ENCODE assay signal across 16 cellular contexts in the genomic region with DNA sequence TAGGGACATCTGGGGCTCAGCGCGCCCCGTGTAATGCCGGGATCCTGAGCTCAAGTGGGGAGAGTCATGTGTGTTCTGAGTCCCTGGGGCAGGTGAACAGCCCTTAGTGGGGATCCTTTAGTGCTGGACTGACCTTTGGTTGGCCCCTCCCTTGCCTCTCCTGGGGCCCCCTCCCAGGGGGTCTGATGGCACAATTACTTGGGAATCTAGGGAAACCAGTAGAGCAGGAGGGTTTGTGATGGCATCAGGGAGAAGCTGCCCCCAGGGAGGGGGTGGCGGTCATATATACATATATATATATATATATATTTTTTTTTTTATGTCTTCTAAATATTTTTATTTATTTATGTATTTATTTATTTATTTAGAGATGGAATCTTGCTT. TPM values are rescaled to one million over a fixed set of nuclear protein-coding genes. Genes with fewer than 3 reads are reported as not detected.
DNase-seq lines count a peak whose midpoint lies in the region; ATAC-seq and TF ChIP-seq lines count a peak whose summit lies in the region.
"Had no signal": no experiment of that assay in that cellular context is flagged by ENCODE, and none has a peak within 500 bp of the region (broad histone marks: within the 10 kb centered on the region; RNA-seq: fewer than 3 reads in every experiment).

A gene with protein sequence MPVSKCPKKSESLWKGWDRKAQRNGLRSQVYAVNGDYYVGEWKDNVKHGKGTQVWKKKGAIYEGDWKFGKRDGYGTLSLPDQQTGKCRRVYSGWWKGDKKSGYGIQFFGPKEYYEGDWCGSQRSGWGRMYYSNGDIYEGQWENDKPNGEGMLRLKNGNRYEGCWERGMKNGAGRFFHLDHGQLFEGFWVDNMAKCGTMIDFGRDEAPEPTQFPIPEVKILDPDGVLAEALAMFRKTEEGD (minus strand): TSS at position 130 of the 384 bp plus-strand sequence. CDS start 171 bp downstream, outside the sequence.

- H3K4me1 Mint-ChIP-seq in activated T-cell treated with anti-CD3 and anti-CD28 coated beads, Interleukin-2, amount 50 U/mL, for 24 hours (ENCODE audit: low read depth): peaks cover 52% of the 10 kb centered on the region
- H3K4me1 Mint-ChIP-seq in activated T-cell treated with anti-CD3 and anti-CD28 coated beads, Interleukin-2, amount 50 U/mL, for 4 hours (ENCODE audit: low read depth): peaks cover 52% of the 10 kb centered on the region
- peaks cover 52% of the 10 kb centered on the region for H3K4me1 Mint-ChIP-seq in central memory CD8-positive, alpha-beta T cell
- H3K4me1 Mint-ChIP-seq in progenitor cell of endocrine pancreas (ENCODE audit: low read depth): peaks cover 5% of the 10 kb centered on the region

- TF ChIP-seq EP300 in Ishikawa (IDR thresholded peaks at IDR 0.05; ENCODE audit: borderline replicate concordance): no peak

- no peak for DNase-seq in activated T-cell treated with anti-CD3 and anti-CD28 coated beads, Interleukin-2, amount 50 U/mL, for 24 hours
- DNase-seq in activated T-cell treated with anti-CD3 and anti-CD28 coated beads, Interleukin-2, amount 50 U/mL, for 4 hours: no peak
- no peak for DNase-seq in central memory CD8-positive, alpha-beta T cell (ENCODE audit: low spot score in 2 of 2)
- no peak for DNase-seq in progenitor cell of endocrine pancreas (ENCODE audit: low spot score, unreplicated experiment)
- no peak for DNase-seq in NCI-H510A (lab: John Stamatoyannopoulos, UW)
- no peak for DNase-seq in NCI-H2196 (lab: John Stamatoyannopoulos, UW; ENCODE audit: unreplicated experiment)
- DNase-seq: activated CD4-positive, alpha-beta T cell treated with anti-CD3 and anti-CD28 coated beads for 1 hour; activated T-cell treated with anti-CD3 and anti-CD28 coated beads, Interleukin-2, amount 50 U/mL, for 48 hours; Calu3; Karpas-422; NCI-H1105 treated with DMSO at 0.1 percent for 48 hours; NCI-H2171; pancreas; upper lobe of right lung had no signal

- H3K27ac Mint-ChIP-seq in activated T-cell treated with anti-CD3 and anti-CD28 coated beads, Interleukin-2, amount 50 U/mL, for 24 hours: peak within 1 kb of the TSS; percentile 33
- peak within 1 kb of the TSS; percentile 100 for H3K27ac Mint-ChIP-seq in central memory CD8-positive, alpha-beta T cell (ENCODE audit: low read depth)
- peak within 1 kb of the TSS; percentile 41 for H3K27ac Mint-ChIP-seq in progenitor cell of endocrine pancreas

- TF ChIP-seq CTCF in progenitor cell of endocrine pancreas (IDR thresholded peaks at IDR 0.05; ENCODE audit: unreplicated experiment): no peak

- H3K4me3 Mint-ChIP-seq in activated T-cell treated with anti-CD3 and anti-CD28 coated beads, Interleukin-2, amount 50 U/mL, for 24 hours: no peak within 1 kb of the TSS
- no peak within 1 kb of the TSS for H3K4me3 Mint-ChIP-seq in activated T-cell treated with anti-CD3 and anti-CD28 coated beads, Interleukin-2, amount 50 U/mL, for 4 hours
- H3K4me3 Mint-ChIP-seq in central memory CD8-positive, alpha-beta T cell: no peak within 1 kb of the TSS
- no peak within 1 kb of the TSS for H3K4me3 Mint-ChIP-seq in progenitor cell of endocrine pancreas (ENCODE audit: low read depth)

- peaks cover 5% of the 10 kb centered on the region for H3K36me3 Mint-ChIP-seq in activated T-cell treated with anti-CD3 and anti-CD28 coated beads, Interleukin-2, amount 50 U/mL, for 24 hours (ENCODE audit: low read depth)
- H3K36me3 Mint-ChIP-seq in activated T-cell treated with anti-CD3 and anti-CD28 coated beads, Interleukin-2, amount 50 U/mL, for 4 hours (ENCODE audit: insufficient read depth): no peaks in the 10 kb centered on the region
- H3K36me3 Mint-ChIP-seq in central memory CD8-positive, alpha-beta T cell (ENCODE audit: insufficient read depth): peaks cover 39% of the 10 kb centered on the region
- H3K36me3 Mint-ChIP-seq in progenitor cell of endocrine pancreas (ENCODE audit: insufficient read depth): no peaks in the 10 kb centered on the region

- no peak for ATAC-seq in activated T-cell treated with anti-CD3 and anti-CD28 coated beads, Interleukin-2, amount 50 U/mL, for 4 hours
- no peak for ATAC-seq in central memory CD8-positive, alpha-beta T cell (replicated peaks; ENCODE audit: extremely low read depth, poor library complexity, severe bottlenecking)
- no peak for ATAC-seq in GM21423 (IDR thresholded peaks at IDR 0.05; ENCODE audit: unreplicated experiment)
- ATAC-seq: pancreas, upper lobe of right lung had no signal

- H3K27me3 Mint-ChIP-seq in activated T-cell treated with anti-CD3 and anti-CD28 coated beads, Interleukin-2, amount 50 U/mL, for 24 hours: no peaks in the 10 kb centered on the region
- H3K27me3 Mint-ChIP-seq in activated T-cell treated with anti-CD3 and anti-CD28 coated beads, Interleukin-2, amount 50 U/mL, for 4 hours (ENCODE audit: low read depth): no peaks in the 10 kb centered on the region
- H3K27me3 Mint-ChIP-seq in central memory CD8-positive, alpha-beta T cell: no peaks in the 10 kb centered on the region
- H3K27me3 Mint-ChIP-seq in progenitor cell of endocrine pancreas: no peaks in the 10 kb centered on the region

- no peaks in the 10 kb centered on the region for H3K9me3 Mint-ChIP-seq in activated T-cell treated with anti-CD3 and anti-CD28 coated beads, Interleukin-2, amount 50 U/mL, for 24 hours
- H3K9me3 Mint-ChIP-seq in activated T-cell treated with anti-CD3 and anti-CD28 coated beads, Interleukin-2, amount 50 U/mL, for 4 hours: no peaks in the 10 kb centered on the region
- H3K9me3 Mint-ChIP-seq in central memory CD8-positive, alpha-beta T cell: no peaks in the 10 kb centered on the region
- H3K9me3 Mint-ChIP-seq in progenitor cell of endocrine pancreas (ENCODE audit: low read depth): no peaks in the 10 kb centered on the region

- TF ChIP-seq RAD21 in Ishikawa (IDR thresholded peaks at IDR 0.05; ENCODE audit: low read depth): no peak

TF ChIP-seq in Ishikawa, 13 proteins besides CTCF, POLR2A, EP300 and RAD21:
- no peak for TF ChIP-seq TEAD4 (IDR thresholded peaks at IDR 0.05)
- TF ChIP-seq, protein P1, sequence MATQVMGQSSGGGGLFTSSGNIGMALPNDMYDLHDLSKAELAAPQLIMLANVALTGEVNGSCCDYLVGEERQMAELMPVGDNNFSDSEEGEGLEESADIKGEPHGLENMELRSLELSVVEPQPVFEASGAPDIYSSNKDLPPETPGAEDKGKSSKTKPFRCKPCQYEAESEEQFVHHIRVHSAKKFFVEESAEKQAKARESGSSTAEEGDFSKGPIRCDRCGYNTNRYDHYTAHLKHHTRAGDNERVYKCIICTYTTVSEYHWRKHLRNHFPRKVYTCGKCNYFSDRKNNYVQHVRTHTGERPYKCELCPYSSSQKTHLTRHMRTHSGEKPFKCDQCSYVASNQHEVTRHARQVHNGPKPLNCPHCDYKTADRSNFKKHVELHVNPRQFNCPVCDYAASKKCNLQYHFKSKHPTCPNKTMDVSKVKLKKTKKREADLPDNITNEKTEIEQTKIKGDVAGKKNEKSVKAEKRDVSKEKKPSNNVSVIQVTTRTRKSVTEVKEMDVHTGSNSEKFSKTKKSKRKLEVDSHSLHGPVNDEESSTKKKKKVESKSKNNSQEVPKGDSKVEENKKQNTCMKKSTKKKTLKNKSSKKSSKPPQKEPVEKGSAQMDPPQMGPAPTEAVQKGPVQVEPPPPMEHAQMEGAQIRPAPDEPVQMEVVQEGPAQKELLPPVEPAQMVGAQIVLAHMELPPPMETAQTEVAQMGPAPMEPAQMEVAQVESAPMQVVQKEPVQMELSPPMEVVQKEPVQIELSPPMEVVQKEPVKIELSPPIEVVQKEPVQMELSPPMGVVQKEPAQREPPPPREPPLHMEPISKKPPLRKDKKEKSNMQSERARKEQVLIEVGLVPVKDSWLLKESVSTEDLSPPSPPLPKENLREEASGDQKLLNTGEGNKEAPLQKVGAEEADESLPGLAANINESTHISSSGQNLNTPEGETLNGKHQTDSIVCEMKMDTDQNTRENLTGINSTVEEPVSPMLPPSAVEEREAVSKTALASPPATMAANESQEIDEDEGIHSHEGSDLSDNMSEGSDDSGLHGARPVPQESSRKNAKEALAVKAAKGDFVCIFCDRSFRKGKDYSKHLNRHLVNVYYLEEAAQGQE (IDR thresholded peaks at IDR 0.05; ENCODE audit: low read depth): no peak
- TF ChIP-seq YY1 (IDR thresholded peaks at IDR 0.05; ENCODE audit: low read depth): no peak
- 0 out of 2 replicates have a peak, but pooled peaks have one; percentile 31 for TF ChIP-seq CEBPB (IDR thresholded peaks at IDR 0.05)
- TF ChIP-seq TCF12 (IDR thresholded peaks at IDR 0.05; ENCODE audit: low read depth): no peak

RNA-seq across cellular contexts. Expression of the gene that starts here (rescaled TPM):
- total RNA-seq in activated T-cell treated with anti-CD3 and anti-CD28 coated beads, Interleukin-2, amount 50 U/mL, for 4 hours: 1 to 10 TPM in 2 of 3 donors, under 1 TPM in 1; 0.60 to 1.2 (median 1.2) TPM
- 1.1 and 1.5 TPM in 2 replicates for total RNA-seq in progenitor cell of endocrine pancreas

Comparison
In these comparisons a context has a peak if more than half of its experiments do, and no peak if none do; other contexts are left out.
1. H3K27ac Mint-ChIP-seq: peak in every context shown above with its lines; median percentile 100 in central memory CD8-positive, alpha-beta T cell; 41 in progenitor cell of endocrine pancreas; 33 in activated T-cell treated with anti-CD3 and anti-CD28 coated beads, Interleukin-2, amount 50 U/mL, for 24 hours.